Comparison of ENCODE assay signal across 1 cellular context in the genomic region with DNA sequence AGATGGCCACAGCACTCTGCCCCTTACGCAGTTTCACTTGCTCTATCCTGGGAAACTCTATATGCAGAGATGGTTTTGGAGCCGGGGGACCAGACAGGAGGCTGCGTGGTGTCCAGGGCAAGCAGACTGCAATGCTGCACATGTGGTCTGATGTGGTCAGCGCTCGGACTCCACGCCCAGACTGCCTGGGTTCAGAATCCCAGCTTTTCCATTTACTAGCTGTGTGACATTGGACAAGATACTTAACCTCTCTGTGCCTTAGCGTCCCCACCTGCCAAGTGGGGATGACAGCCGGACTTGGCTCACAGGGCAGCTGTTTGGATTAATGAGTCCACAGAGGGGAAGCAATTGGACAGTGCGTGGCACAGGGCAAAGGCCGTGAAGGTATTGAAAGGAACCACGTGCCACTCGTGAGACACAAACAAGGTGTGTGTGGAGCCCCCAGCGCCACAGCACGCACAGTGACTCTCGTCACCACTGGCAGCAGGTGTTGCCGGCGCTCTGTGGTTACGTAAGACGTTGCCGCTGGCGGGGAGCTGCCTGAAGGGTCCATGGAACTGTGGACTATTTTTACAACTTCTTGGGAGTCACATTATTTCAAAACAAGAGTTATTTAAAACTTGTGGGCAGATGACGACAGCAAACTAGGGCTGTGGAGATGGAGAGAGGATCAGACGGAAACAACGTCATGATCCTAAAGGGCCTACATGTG.
TF ChIP-seq lines count a peak whose summit lies in the region.

No MANE protein-coding gene starts in this region.

TF ChIP-seq in HepG2, 621 proteins besides CTCF, POLR2A, EP300 and RAD21 (continued from another document and continues in another):
- TF ChIP-seq, protein P1, sequence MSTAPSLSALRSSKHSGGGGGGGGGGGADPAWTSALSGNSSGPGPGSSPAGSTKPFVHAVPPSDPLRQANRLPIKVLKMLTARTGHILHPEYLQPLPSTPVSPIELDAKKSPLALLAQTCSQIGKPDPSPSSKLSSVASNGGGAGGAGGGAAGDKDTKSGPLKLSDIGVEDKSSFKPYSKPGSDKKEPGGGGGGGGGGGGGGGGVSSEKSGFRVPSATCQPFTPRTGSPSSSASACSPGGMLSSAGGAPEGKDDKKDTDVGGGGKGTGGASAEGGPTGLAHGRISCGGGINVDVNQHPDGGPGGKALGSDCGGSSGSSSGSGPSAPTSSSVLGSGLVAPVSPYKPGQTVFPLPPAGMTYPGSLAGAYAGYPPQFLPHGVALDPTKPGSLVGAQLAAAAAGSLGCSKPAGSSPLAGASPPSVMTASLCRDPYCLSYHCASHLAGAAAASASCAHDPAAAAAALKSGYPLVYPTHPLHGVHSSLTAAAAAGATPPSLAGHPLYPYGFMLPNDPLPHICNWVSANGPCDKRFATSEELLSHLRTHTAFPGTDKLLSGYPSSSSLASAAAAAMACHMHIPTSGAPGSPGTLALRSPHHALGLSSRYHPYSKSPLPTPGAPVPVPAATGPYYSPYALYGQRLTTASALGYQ (CRISPR knock-in tag; IDR thresholded peaks at IDR 0.05), result no peak
- TF ChIP-seq GATAD2A (CRISPR knock-in tag; IDR thresholded peaks at IDR 0.05) (no peak), ZNF20 (CRISPR knock-in tag; IDR thresholded peaks at IDR 0.05) (no peak), ZNF768 (CRISPR knock-in tag; IDR thresholded peaks at IDR 0.05) (peak; percentile 99), ZMYM3 (CRISPR knock-in tag; IDR thresholded peaks at IDR 0.05) (peak; percentile 91; the same call in 1 of the 2 replicates), SRSF1 (optimal IDR thresholded peaks at IDR 0.05; ENCODE audit: low read depth, low read length) (no peak), ZNF335 (CRISPR knock-in tag; IDR thresholded peaks at IDR 0.05) (no peak), REL (CRISPR knock-in tag; conservative IDR thresholded peaks at IDR 0.05) (no peak), KMT2B (CRISPR knock-in tag; IDR thresholded peaks at IDR 0.05) (no peak), CAMTA2 (CRISPR knock-in tag; IDR thresholded peaks at IDR 0.05; ENCODE audit: borderline replicate concordance) (no peak), ZNF577 (CRISPR knock-in tag; IDR thresholded peaks at IDR 0.05; ENCODE audit: borderline replicate concordance, low read depth) (no peak), ZNF260 (CRISPR knock-in tag; IDR thresholded peaks at IDR 0.05; ENCODE audit: borderline replicate concordance, low read depth) (no peak), SP1 (IDR thresholded peaks at IDR 0.05) (no peak), SP1 (CRISPR knock-in tag; IDR thresholded peaks at IDR 0.05) (no peak), ZNF3 (CRISPR knock-in tag; IDR thresholded peaks at IDR 0.05) (no peak), PAX8 (CRISPR knock-in tag; IDR thresholded peaks at IDR 0.05; ENCODE audit: borderline replicate concordance) (no peak), ZNF296 (CRISPR knock-in tag; conservative IDR thresholded peaks at IDR 0.05) (no peak), RBFOX2 (IDR thresholded peaks at IDR 0.05; ENCODE audit: low read depth, low read length) (no peak), CEBPG (CRISPR knock-in tag; IDR thresholded peaks at IDR 0.05) (peak; percentile 51), ZC3H13 (CRISPR knock-in tag; IDR thresholded peaks at IDR 0.05) (no peak), MEIS1 (CRISPR knock-in tag; IDR thresholded peaks at IDR 0.05; ENCODE audit: borderline replicate concordance) (0 out of 2 replicates have a peak, but pooled peaks have one; percentile 34), MTA1 (CRISPR knock-in tag; IDR thresholded peaks at IDR 0.05; ENCODE audit: borderline replicate concordance) (0 out of 2 replicates have a peak, but pooled peaks have one; percentile 31), ZMYM4 (CRISPR knock-in tag; IDR thresholded peaks at IDR 0.05) (no peak), RELA (CRISPR knock-in tag; IDR thresholded peaks at IDR 0.05) (no peak)
- TF ChIP-seq, protein P2, sequence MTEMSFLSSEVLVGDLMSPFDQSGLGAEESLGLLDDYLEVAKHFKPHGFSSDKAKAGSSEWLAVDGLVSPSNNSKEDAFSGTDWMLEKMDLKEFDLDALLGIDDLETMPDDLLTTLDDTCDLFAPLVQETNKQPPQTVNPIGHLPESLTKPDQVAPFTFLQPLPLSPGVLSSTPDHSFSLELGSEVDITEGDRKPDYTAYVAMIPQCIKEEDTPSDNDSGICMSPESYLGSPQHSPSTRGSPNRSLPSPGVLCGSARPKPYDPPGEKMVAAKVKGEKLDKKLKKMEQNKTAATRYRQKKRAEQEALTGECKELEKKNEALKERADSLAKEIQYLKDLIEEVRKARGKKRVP (CRISPR knock-in tag; IDR thresholded peaks at IDR 0.05), result no peak
- TF ChIP-seq, protein P3, sequence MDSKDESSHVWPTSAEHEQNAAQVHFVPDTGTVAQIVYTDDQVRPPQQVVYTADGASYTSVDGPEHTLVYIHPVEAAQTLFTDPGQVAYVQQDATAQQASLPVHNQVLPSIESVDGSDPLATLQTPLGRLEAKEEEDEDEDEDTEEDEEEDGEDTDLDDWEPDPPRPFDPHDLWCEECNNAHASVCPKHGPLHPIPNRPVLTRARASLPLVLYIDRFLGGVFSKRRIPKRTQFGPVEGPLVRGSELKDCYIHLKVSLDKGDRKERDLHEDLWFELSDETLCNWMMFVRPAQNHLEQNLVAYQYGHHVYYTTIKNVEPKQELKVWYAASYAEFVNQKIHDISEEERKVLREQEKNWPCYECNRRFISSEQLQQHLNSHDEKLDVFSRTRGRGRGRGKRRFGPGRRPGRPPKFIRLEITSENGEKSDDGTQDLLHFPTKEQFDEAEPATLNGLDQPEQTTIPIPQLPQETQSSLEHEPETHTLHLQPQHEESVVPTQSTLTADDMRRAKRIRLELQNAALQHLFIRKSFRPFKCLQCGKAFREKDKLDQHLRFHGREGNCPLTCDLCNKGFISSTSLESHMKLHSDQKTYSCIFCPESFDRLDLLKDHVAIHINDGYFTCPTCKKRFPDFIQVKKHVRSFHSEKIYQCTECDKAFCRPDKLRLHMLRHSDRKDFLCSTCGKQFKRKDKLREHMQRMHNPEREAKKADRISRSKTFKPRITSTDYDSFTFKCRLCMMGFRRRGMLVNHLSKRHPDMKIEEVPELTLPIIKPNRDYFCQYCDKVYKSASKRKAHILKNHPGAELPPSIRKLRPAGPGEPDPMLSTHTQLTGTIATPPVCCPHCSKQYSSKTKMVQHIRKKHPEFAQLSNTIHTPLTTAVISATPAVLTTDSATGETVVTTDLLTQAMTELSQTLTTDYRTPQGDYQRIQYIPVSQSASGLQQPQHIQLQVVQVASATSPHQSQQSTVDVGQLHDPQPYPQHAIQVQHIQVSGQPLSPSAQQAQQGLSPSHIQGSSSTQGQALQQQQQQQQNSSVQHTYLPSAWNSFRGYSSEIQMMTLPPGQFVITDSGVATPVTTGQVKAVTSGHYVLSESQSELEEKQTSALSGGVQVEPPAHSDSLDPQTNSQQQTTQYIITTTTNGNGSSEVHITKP (CRISPR knock-in tag; IDR thresholded peaks at IDR 0.05; ENCODE audit: low read depth), result no peak
- TF ChIP-seq, protein P4, sequence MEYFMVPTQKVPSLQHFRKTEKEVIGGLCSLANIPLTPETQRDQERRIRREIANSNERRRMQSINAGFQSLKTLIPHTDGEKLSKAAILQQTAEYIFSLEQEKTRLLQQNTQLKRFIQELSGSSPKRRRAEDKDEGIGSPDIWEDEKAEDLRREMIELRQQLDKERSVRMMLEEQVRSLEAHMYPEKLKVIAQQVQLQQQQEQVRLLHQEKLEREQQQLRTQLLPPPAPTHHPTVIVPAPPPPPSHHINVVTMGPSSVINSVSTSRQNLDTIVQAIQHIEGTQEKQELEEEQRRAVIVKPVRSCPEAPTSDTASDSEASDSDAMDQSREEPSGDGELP (IDR thresholded peaks at IDR 0.05; ENCODE audit: borderline replicate concordance, low read depth), result no peak
- TF ChIP-seq, protein P5, sequence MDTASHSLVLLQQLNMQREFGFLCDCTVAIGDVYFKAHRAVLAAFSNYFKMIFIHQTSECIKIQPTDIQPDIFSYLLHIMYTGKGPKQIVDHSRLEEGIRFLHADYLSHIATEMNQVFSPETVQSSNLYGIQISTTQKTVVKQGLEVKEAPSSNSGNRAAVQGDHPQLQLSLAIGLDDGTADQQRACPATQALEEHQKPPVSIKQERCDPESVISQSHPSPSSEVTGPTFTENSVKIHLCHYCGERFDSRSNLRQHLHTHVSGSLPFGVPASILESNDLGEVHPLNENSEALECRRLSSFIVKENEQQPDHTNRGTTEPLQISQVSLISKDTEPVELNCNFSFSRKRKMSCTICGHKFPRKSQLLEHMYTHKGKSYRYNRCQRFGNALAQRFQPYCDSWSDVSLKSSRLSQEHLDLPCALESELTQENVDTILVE (CRISPR knock-in tag; IDR thresholded peaks at IDR 0.05), result no peak
- TF ChIP-seq, protein P6, sequence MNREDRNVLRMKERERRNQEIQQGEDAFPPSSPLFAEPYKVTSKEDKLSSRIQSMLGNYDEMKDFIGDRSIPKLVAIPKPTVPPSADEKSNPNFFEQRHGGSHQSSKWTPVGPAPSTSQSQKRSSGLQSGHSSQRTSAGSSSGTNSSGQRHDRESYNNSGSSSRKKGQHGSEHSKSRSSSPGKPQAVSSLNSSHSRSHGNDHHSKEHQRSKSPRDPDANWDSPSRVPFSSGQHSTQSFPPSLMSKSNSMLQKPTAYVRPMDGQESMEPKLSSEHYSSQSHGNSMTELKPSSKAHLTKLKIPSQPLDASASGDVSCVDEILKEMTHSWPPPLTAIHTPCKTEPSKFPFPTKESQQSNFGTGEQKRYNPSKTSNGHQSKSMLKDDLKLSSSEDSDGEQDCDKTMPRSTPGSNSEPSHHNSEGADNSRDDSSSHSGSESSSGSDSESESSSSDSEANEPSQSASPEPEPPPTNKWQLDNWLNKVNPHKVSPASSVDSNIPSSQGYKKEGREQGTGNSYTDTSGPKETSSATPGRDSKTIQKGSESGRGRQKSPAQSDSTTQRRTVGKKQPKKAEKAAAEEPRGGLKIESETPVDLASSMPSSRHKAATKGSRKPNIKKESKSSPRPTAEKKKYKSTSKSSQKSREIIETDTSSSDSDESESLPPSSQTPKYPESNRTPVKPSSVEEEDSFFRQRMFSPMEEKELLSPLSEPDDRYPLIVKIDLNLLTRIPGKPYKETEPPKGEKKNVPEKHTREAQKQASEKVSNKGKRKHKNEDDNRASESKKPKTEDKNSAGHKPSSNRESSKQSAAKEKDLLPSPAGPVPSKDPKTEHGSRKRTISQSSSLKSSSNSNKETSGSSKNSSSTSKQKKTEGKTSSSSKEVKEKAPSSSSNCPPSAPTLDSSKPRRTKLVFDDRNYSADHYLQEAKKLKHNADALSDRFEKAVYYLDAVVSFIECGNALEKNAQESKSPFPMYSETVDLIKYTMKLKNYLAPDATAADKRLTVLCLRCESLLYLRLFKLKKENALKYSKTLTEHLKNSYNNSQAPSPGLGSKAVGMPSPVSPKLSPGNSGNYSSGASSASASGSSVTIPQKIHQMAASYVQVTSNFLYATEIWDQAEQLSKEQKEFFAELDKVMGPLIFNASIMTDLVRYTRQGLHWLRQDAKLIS (CRISPR knock-in tag; IDR thresholded peaks at IDR 0.05), result no peak
- TF ChIP-seq, protein P7, sequence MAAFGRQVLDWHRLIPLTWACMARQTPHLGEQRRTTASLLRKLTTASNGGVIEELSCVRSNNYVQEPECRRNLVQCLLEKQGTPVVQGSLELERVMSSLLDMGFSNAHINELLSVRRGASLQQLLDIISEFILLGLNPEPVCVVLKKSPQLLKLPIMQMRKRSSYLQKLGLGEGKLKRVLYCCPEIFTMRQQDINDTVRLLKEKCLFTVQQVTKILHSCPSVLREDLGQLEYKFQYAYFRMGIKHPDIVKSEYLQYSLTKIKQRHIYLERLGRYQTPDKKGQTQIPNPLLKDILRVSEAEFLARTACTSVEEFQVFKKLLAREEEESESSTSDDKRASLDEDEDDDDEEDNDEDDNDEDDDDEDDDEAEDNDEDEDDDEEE (CRISPR knock-in tag; IDR thresholded peaks at IDR 0.05), result no peak
- TF ChIP-seq, protein P8, sequence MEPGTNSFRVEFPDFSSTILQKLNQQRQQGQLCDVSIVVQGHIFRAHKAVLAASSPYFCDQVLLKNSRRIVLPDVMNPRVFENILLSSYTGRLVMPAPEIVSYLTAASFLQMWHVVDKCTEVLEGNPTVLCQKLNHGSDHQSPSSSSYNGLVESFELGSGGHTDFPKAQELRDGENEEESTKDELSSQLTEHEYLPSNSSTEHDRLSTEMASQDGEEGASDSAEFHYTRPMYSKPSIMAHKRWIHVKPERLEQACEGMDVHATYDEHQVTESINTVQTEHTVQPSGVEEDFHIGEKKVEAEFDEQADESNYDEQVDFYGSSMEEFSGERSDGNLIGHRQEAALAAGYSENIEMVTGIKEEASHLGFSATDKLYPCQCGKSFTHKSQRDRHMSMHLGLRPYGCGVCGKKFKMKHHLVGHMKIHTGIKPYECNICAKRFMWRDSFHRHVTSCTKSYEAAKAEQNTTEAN (CRISPR knock-in tag; conservative IDR thresholded peaks at IDR 0.05), result no peak
- TF ChIP-seq, protein P9, sequence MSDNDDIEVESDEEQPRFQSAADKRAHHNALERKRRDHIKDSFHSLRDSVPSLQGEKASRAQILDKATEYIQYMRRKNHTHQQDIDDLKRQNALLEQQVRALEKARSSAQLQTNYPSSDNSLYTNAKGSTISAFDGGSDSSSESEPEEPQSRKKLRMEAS (IDR thresholded peaks at IDR 0.05), result peak; percentile 35
- TF ChIP-seq, protein P10, sequence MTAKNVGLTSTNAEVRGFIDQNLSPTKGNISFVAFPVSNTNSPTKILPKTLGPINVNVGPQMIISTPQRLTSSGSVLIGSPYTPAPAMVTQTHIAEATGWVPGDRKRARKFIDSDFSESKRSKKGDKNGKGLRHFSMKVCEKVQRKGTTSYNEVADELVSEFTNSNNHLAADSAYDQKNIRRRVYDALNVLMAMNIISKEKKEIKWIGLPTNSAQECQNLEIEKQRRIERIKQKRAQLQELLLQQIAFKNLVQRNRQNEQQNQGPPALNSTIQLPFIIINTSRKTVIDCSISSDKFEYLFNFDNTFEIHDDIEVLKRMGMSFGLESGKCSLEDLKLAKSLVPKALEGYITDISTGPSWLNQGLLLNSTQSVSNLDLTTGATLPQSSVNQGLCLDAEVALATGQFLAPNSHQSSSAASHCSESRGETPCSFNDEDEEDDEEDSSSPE (CRISPR knock-in tag; IDR thresholded peaks at IDR 0.05), result no peak
- TF ChIP-seq, protein P11, sequence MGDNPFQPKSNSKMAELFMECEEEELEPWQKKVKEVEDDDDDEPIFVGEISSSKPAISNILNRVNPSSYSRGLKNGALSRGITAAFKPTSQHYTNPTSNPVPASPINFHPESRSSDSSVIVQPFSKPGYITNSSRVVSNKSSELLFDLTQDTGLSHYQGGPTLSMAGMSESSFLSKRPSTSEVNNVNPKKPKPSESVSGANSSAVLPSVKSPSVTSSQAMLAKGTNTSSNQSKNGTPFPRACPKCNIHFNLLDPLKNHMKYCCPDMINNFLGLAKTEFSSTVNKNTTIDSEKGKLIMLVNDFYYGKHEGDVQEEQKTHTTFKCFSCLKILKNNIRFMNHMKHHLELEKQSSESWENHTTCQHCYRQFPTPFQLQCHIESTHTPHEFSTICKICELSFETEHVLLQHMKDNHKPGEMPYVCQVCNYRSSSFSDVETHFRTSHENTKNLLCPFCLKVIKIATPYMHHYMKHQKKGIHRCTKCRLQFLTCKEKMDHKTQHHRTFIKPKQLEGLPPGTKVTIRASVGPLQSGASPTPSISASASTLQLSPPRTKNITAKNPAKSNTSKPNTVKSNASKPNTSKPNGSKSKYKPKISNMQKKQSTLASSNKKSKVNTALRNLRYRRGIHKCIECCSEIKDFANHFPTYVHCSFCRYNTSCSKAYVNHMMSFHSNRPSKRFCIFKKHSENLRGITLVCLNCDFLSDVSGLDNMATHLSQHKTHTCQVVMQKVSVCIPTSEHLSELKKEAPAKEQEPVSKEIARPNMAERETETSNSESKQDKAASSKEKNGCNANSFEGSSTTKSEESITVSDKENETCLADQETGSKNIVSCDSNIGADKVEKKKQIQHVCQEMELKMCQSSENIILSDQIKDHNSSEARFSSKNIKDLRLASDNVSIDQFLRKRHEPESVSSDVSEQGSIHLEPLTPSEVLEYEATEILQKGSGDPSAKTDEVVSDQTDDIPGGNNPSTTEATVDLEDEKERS (CRISPR knock-in tag; IDR thresholded peaks at IDR 0.05), result no peak
